ENCODE assay signal across 6 cellular contexts in the genomic region with DNA sequence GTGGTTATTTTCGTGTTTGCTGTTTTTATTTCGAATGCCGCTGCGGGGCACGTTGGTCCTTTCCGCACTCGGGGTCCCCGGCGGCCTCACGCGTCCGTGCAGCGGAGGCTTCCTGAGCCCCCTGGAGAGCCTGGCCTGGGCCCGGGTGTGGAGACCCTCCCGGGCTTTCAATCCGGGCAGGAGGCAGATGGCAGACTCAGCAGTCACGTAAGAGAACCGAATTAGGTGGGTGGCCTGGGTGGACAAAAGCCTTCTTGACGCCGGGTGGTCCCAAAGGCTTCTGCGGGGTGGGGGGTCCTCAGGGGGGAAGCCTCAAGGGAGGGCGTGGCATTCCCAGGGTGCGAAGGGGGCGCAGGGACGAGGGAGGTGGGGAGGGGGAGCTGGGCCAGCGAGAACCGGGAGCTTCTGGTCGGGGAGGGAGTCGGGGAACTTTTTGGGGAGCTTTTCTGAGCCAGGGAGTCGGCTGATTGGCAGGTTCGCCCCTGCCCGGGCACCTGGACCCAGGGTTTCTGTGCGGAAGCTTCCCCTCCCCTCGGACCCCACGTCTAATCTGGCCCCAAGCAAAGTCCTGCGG. TPM values are rescaled to one million over a fixed set of nuclear protein-coding genes. Genes with fewer than 3 reads are reported as not detected.
DNase-seq lines count a peak whose midpoint lies in the region; ATAC-seq and TF ChIP-seq lines count a peak whose summit lies in the region.

No MANE protein-coding gene starts in this region.

- peak overlapping the region; percentile 98 for H3K4me2 ChIP-seq in Loucy (ENCODE audit: low read depth, low read length, poor library complexity, severe bottlenecking)

- H3K9me3 ChIP-seq in Loucy (ENCODE audit: insufficient read depth, low read depth, low read length), result no peaks in the 10 kb centered on the region
- no peaks in the 10 kb centered on the region for H3K9me3 ChIP-seq in ectodermal cell (ENCODE audit: control insufficient read depth, low read length)

- H3K4me3 ChIP-seq in Loucy (ENCODE audit: low read length, poor library complexity, severe bottlenecking), result peak overlapping the region; percentile 85
- peak overlapping the region; percentile 71 for H3K4me3 ChIP-seq in ectodermal cell (ENCODE audit: insufficient read depth, low read depth, low read length)
- peak overlapping the region; percentile 60 for H3K4me3 ChIP-seq in skeletal muscle cell (ENCODE audit: low read depth, low read length)

- no peaks in the 10 kb centered on the region for H3K9me2 ChIP-seq in Loucy (replicated peaks; ENCODE audit: low read depth, low read length)

- no peaks in the 10 kb centered on the region for H3F3A ChIP-seq in Loucy (ENCODE audit: low read depth)

- peak overlapping the region; percentile 98 for H3K27ac ChIP-seq in ectodermal cell (ENCODE audit: insufficient read depth, low read depth, low read length, poor library complexity, severe bottlenecking)

- WGBS in ectodermal cell, 2 experiments, result 4 to 6% methylated on average over 36 of the region's 36 CpGs

- peaks cover 19% of the 10 kb centered on the region; the same call in 1 of the 2 replicates for H3K79me2 ChIP-seq in Loucy (ENCODE audit: insufficient read depth, low read length)

- H3K36me3 ChIP-seq in Loucy (ENCODE audit: insufficient read depth, low read length) (no peaks in the 10 kb centered on the region), ectodermal cell (ENCODE audit: control insufficient read depth, insufficient read depth, low read length) (no peaks in the 10 kb centered on the region)

- no peak for ATAC-seq in HG03280 (IDR thresholded peaks at IDR 0.05; ENCODE audit: unreplicated experiment)

- peaks cover 57% of the 10 kb centered on the region for H3K4me1 ChIP-seq in Loucy (ENCODE audit: insufficient read depth, low read length, poor library complexity, severe bottlenecking)
- peaks cover 41% of the 10 kb centered on the region for H3K4me1 ChIP-seq in ectodermal cell (ENCODE audit: control insufficient read depth, insufficient read depth, low read length)

- H3K9ac ChIP-seq in Loucy (ENCODE audit: low read depth, low read length, poor library complexity, severe bottlenecking), result peak overlapping the region; percentile 81

- H3K27me3 ChIP-seq in Loucy (ENCODE audit: insufficient read depth, low read length, poor library complexity, severe bottlenecking) (no peaks in the 10 kb centered on the region), ectodermal cell (ENCODE audit: control insufficient read depth, insufficient read depth, low read length, poor library complexity, severe bottlenecking) (peaks cover 60% of the 10 kb centered on the region)

- TF ChIP-seq CTCF in Loucy (conservative IDR thresholded peaks at IDR 0.05; ENCODE audit: low read length), result no peak

- peaks cover 17% of the 10 kb centered on the region for H4K20me1 ChIP-seq in Loucy (ENCODE audit: insufficient read depth, low read length, poor library complexity, severe bottlenecking)

- no peak for DNase-seq in skeletal muscle cell (ENCODE audit: low read depth)
- DNase-seq in NCI-H2081 treated with DMSO at 0.1 percent for 48 hours (lab: John Stamatoyannopoulos, UW), result no peak
- no peak for DNase-seq in AG08396 (ENCODE audit: low spot score)

- peak overlapping the region; percentile 66 for H2AFZ ChIP-seq in Loucy (ENCODE audit: low read length)

RNA-seq across cellular contexts. Expression of a gene that starts 1.2 kb away (rescaled TPM):
- 23.1 TPM for polyA plus RNA-seq in ectodermal cell (2013, experiment 1 of 4)
- 20.6 TPM for polyA plus RNA-seq in ectodermal cell (2013, experiment 2 of 4)
- polyA plus RNA-seq in ectodermal cell (2013, experiment 3 of 4), result 76.6 TPM
- 89.3 TPM for polyA plus RNA-seq in ectodermal cell (2013, experiment 4 of 4)

RNA-seq across cellular contexts. Expression of a gene that starts 12.2 kb away (rescaled TPM):
- polyA plus RNA-seq in ectodermal cell (2013, experiment 1 of 4), result 43.1 TPM
- 49.8 TPM for polyA plus RNA-seq in ectodermal cell (2013, experiment 2 of 4)
- 42.8 TPM for polyA plus RNA-seq in ectodermal cell (2013, experiment 3 of 4)
- 40.3 TPM for polyA plus RNA-seq in ectodermal cell (2013, experiment 4 of 4)

RNA-seq across cellular contexts. Expression of a gene that starts 18.8 kb away (rescaled TPM):
- 156 TPM for polyA plus RNA-seq in ectodermal cell (2013, experiment 1 of 4)
- 193 TPM for polyA plus RNA-seq in ectodermal cell (2013, experiment 2 of 4)
- 128 TPM for polyA plus RNA-seq in ectodermal cell (2013, experiment 3 of 4)
- 148 TPM for polyA plus RNA-seq in ectodermal cell (2013, experiment 4 of 4)

RNA-seq across cellular contexts. Expression of a gene that starts 19.3 kb away (rescaled TPM):
- not detected for polyA plus RNA-seq in ectodermal cell (2013, experiment 1 of 4)
- not detected for polyA plus RNA-seq in ectodermal cell (2013, experiment 2 of 4)
- not detected for polyA plus RNA-seq in ectodermal cell (2013, experiment 3 of 4)
- polyA plus RNA-seq in ectodermal cell (2013, experiment 4 of 4), result not detected

RNA-seq across cellular contexts. Expression of a gene that starts 34.9 kb away (rescaled TPM):
- not detected for polyA plus RNA-seq in ectodermal cell (2013, experiment 1 of 4)
- 0.14 TPM for polyA plus RNA-seq in ectodermal cell (2013, experiment 2 of 4)
- polyA plus RNA-seq in ectodermal cell (2013, experiment 3 of 4), result not detected
- 0.08 TPM for polyA plus RNA-seq in ectodermal cell (2013, experiment 4 of 4)
